30 cellular contexts compared by ENCODE assay signal in the genomic region with DNA sequence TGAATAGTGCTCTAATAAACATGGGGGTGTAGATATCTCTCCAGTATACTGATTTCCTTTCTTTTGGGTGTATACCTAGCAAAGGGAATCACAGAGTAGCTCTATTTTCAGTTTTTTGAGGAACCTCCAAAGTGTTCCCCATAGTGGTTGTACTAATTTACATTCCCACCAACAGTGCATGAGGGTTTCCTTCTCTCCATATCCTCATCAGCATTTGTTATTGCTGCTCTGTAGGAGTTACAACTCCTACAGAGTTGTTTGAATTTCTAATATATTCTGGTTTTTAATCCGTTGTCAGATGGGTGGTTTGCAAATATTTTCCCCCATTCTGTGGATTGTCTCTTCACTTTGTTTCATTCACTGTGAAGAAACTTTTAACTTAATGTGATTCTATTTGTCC.
"Had no signal": no experiment of that assay in that cellular context is flagged by ENCODE, and none has a peak within 500 bp of the region (broad histone marks: within the 10 kb centered on the region; RNA-seq: fewer than 3 reads in every experiment).

No MANE protein-coding gene starts in this region.

- H3K36me3 ChIP-seq: neural progenitor cell, ovary, right lobe of liver, sigmoid colon, suprapubic skin, tibial artery, transverse colon, upper lobe of right lung, uterus had no signal

- H3K9me3 ChIP-seq: ovary, psoas muscle, right lobe of liver, sigmoid colon, suprapubic skin, testis, tibial artery, transverse colon, upper lobe of right lung, uterus had no signal

- H3K4me3 ChIP-seq: neural progenitor cell, ovary, psoas muscle, right lobe of liver, sigmoid colon, suprapubic skin, testis, tibial artery, transverse colon, upper lobe of right lung, uterus had no signal

- H3K79me2 ChIP-seq: parathyroid adenoma had no signal

- H3K27ac Mint-ChIP-seq: natural killer cell; nephron; neural progenitor cell; progenitor cell of endocrine pancreas; stimulated activated memory B cell treated with anti-CD40 and anti-IgM and Interleukin-4, amounts not matched to agents 10 μg/mL and 1 μg/mL and 100 μg/mL, for 72 hours; stimulated activated naive CD8-positive, alpha-beta T cell treated with anti-CD3 and anti-CD28 coated beads, Interleukin-15, amount 100 ng/mL, for 72 hours; type B pancreatic cell had no signal

- DNase-seq: natural killer cell; occipital lobe; ovary; posterior cingulate gyrus; psoas muscle; right cardiac atrium; right lobe of liver; sigmoid colon; small intestine; stimulated activated CD4-positive, alpha-beta T cell treated with anti-CD3 and anti-CD28 coated beads, Interleukin-12 subunit alpha, Interleukin-12 subunit beta, amount 100 ng/mL, for 4 hours; stimulated activated CD4-positive, alpha-beta T cell treated with anti-CD3 and anti-CD28 coated beads, Interleukin-1b, Interleukin-23, amount 100 ng/mL, for 48 hours; stimulated activated CD4-positive, alpha-beta T cell treated with anti-CD3 and anti-CD28 coated beads, Interleukin-4, amount 100 ng/mL, for 1 hour; stimulated activated CD4-positive, alpha-beta T cell treated with anti-CD3 and anti-CD28 coated beads, Interleukin-4, amount 100 ng/mL, for 4 hours; stimulated activated CD8-positive, alpha-beta memory T cell treated with anti-CD3 and anti-CD28 coated beads, Interleukin-4, amount 100 ng/mL, for 48 hours; stimulated activated naive CD4-positive, alpha-beta T cell; stimulated activated naive CD8-positive, alpha-beta T cell treated with anti-CD3 and anti-CD28 coated beads, Interleukin-15, amount 100 ng/mL, for 72 hours; stimulated activated naive CD8-positive, alpha-beta T cell treated with anti-CD3 and anti-CD28 coated beads, Interleukin-15, Interleukin-2, amounts not matched to agents 100 U/mL and 50 U/mL, for 24 hours; substantia nigra; testis; tibial artery; transverse colon; upper lobe of right lung; uterus had no signal

- H2AFZ ChIP-seq: neural progenitor cell, parathyroid adenoma had no signal

- H3K4me1 ChIP-seq: neural progenitor cell, parathyroid adenoma, psoas muscle, right lobe of liver, sigmoid colon, suprapubic skin, testis, tibial artery, transverse colon, upper lobe of right lung, uterus had no signal

- H3K4me1 Mint-ChIP-seq: natural killer cell; nephron; stimulated activated memory B cell treated with anti-CD40 and anti-IgM and Interleukin-4, amounts not matched to agents 10 μg/mL and 1 μg/mL and 100 μg/mL, for 72 hours; stimulated activated naive CD8-positive, alpha-beta T cell treated with anti-CD3 and anti-CD28 coated beads, Interleukin-15, amount 100 ng/mL, for 72 hours had no signal

- H3K4me2 ChIP-seq: neural progenitor cell had no signal

- H3K27me3 Mint-ChIP-seq: progenitor cell of endocrine pancreas; stimulated activated memory B cell treated with anti-CD40 and anti-IgM and Interleukin-4, amounts not matched to agents 10 μg/mL and 1 μg/mL and 100 μg/mL, for 72 hours; stimulated activated naive CD8-positive, alpha-beta T cell treated with anti-CD3 and anti-CD28 coated beads, Interleukin-15, amount 100 ng/mL, for 72 hours; type B pancreatic cell had no signal

- H3K27me3 ChIP-seq: neural progenitor cell, ovary, right lobe of liver, sigmoid colon, suprapubic skin, testis, tibial artery, transverse colon, upper lobe of right lung, uterus had no signal

- H3K9me3 Mint-ChIP-seq: nephron; stimulated activated naive CD8-positive, alpha-beta T cell treated with anti-CD3 and anti-CD28 coated beads, Interleukin-15, amount 100 ng/mL, for 72 hours; type B pancreatic cell had no signal

- FAIRE-seq: small intestine had no signal

- H3K27ac ChIP-seq: neural progenitor cell, ovary, parathyroid adenoma, psoas muscle, right lobe of liver, sigmoid colon, suprapubic skin, testis, tibial artery, transverse colon, upper lobe of right lung, uterus had no signal

- H3K4me3 Mint-ChIP-seq: natural killer cell; nephron; neural progenitor cell; stimulated activated memory B cell treated with anti-CD40 and anti-IgM and Interleukin-4, amounts not matched to agents 10 μg/mL and 1 μg/mL and 100 μg/mL, for 72 hours; stimulated activated naive CD8-positive, alpha-beta T cell treated with anti-CD3 and anti-CD28 coated beads, Interleukin-15, amount 100 ng/mL, for 72 hours; type B pancreatic cell had no signal

- H3K36me3 Mint-ChIP-seq: natural killer cell; neural progenitor cell; stimulated activated memory B cell treated with anti-CD40 and anti-IgM and Interleukin-4, amounts not matched to agents 10 μg/mL and 1 μg/mL and 100 μg/mL, for 72 hours; type B pancreatic cell had no signal

- H3K9ac ChIP-seq: neural progenitor cell, parathyroid adenoma had no signal
